Comparison of ENCODE assay signal across 24 cellular contexts in genomic region chr2:58073008-58073407, GRCh38.
"Had no signal": no experiment of that assay in that cellular context is flagged by ENCODE, and none has a peak within 500 bp of the region (broad histone marks: within the 10 kb centered on the region; RNA-seq: fewer than 3 reads in every experiment).

No MANE protein-coding gene starts in this region.

- H3K9ac ChIP-seq: neural progenitor cell had no signal

- H3K9me3 ChIP-seq: neutrophil, right atrium auricular region, uterus had no signal

- H3K36me3 ChIP-seq: neural progenitor cell, neutrophil, right atrium auricular region, uterus had no signal

- H3K27ac ChIP-seq: hepatocyte, left ventricle myocardium inferior, neural progenitor cell, neutrophil, right atrium auricular region, skin epidermis, spleen, tibial nerve, uterus had no signal

- H3K4me3 ChIP-seq: hepatocyte, left ventricle myocardium inferior, lung, neural progenitor cell, right atrium auricular region, skin epidermis, spleen, tibial nerve, uterus had no signal

- DNase-seq: islet precursor cell; left ventricle myocardium inferior; naive B cell; natural killer cell; nephron progenitor cell; occipital lobe; spleen; stimulated activated CD4-positive, alpha-beta T cell treated with anti-CD3 and anti-CD28 coated beads, Interleukin-1b, Interleukin-23, amount 100 ng/mL, for 48 hours; stimulated activated CD4-positive, alpha-beta T cell treated with anti-CD3 and anti-CD28 coated beads, Interleukin-2, amount 100 ng/mL, for 48 hours; stimulated activated CD4-positive, alpha-beta T cell treated with anti-CD3 and anti-CD28 coated beads, Interleukin-4, amount 100 ng/mL, for 4 hours; stimulated activated CD8-positive, alpha-beta memory T cell treated with anti-CD3 and anti-CD28 coated beads, Interleukin-4, amount 100 ng/mL, for 48 hours; stimulated activated naive CD4-positive, alpha-beta T cell treated with Interleukin-2 at 50 U/mL for 16 hours; stimulated activated naive CD8-positive, alpha-beta T cell treated with anti-CD3 and anti-CD28 coated beads, Interleukin-15, amount 100 ng/mL, for 72 hours; substantia nigra; uterus had no signal

- H2AFZ ChIP-seq: hepatocyte, neural progenitor cell had no signal

- H3K4me1 ChIP-seq: left ventricle myocardium inferior, neural progenitor cell, right atrium auricular region, tibial nerve had no signal

- H3K27me3 ChIP-seq: hepatocyte, neural progenitor cell, neutrophil, right atrium auricular region, spleen, tibial nerve, uterus had no signal

- H3K4me2 ChIP-seq: hepatocyte, neural progenitor cell had no signal

- ATAC-seq: natural killer cell; sciatic nerve; stimulated activated memory B cell treated with anti-CD40 and anti-IgM and Interleukin-4, amounts not matched to agents 10 μg/mL and 1 μg/mL and 100 μg/mL, for 72 hours; stimulated activated naive CD8-positive, alpha-beta T cell treated with anti-CD3 and anti-CD28 coated beads, Interleukin-15, amount 100 ng/mL, for 72 hours had no signal
